8 cellular contexts compared by ENCODE assay signal in genomic region chr16:31094424-31095120, GRCh38. TPM values are rescaled to one million over a fixed set of nuclear protein-coding genes. Genes with fewer than 3 reads are reported as not detected.
DNase-seq lines count a peak whose midpoint lies in the region; FAIRE-seq and TF ChIP-seq lines count a peak whose summit lies in the region.

VKORC1 (minus strand) TSS chr16:31094797; CDS start chr16:31094729, 68 bp downstream.

- no peak for TF ChIP-seq CTCF in neural crest cell (conservative IDR thresholded peaks at IDR 0.05)

- peak within 1 kb of the TSS; percentile 73 for H3K27ac ChIP-seq in stomach smooth muscle (ENCODE audit: low read length)

- H3K36me3 Mint-ChIP-seq in neural crest cell (ENCODE audit: low read depth): peaks cover 2% of the 10 kb centered on the region

- peak within 1 kb of the TSS; percentile 59 for H3K27ac Mint-ChIP-seq in neural crest cell (ENCODE audit: unreplicated experiment)

- peak; percentile 60 for FAIRE-seq in H54 (lab: Jason Lieb, UNC)

- H3K9me3 Mint-ChIP-seq in neural crest cell: no peaks in the 10 kb centered on the region

- DNase-seq in ELR (ENCODE audit: low read depth) (peak; percentile 99), H54 (ENCODE audit: insufficient read length, low spot score) (peak; percentile 92), M059J (ENCODE audit: low read depth) (peak; percentile 99), SIG-M5 (lab: John Stamatoyannopoulos, UW) (peak; percentile 91), activated gamma-delta T cell (lab: John Stamatoyannopoulos, UW) (peak; percentile 67), fibroblast of the conjunctiva (ENCODE audit: low read depth) (peak; percentile 96), neural crest cell (ENCODE audit: low read depth, low spot score) (peak; percentile 86)

- peak within 1 kb of the TSS; percentile 93 to 94 for H3K4me3 ChIP-seq in stomach smooth muscle (ENCODE audit: low read length in 2 of 2)

- H3K9me3 ChIP-seq in stomach smooth muscle (ENCODE audit: control insufficient read depth in 2 of 2, low read length in 2 of 2): no peaks in the 10 kb centered on the region

- H3K4me1 Mint-ChIP-seq in neural crest cell: peaks cover 22% of the 10 kb centered on the region

- peak within 1 kb of the TSS; percentile 87 to 90 for H3K9ac ChIP-seq in stomach smooth muscle (ENCODE audit: low read length in 2 of 2)

- peaks cover 3% of the 10 kb centered on the region for H3K27me3 Mint-ChIP-seq in neural crest cell (ENCODE audit: low read depth)

- H3K4me3 Mint-ChIP-seq in neural crest cell: peak within 1 kb of the TSS; percentile 91

- peaks cover 12% of the 10 kb centered on the region for H3K4me1 ChIP-seq in stomach smooth muscle (ENCODE audit: control insufficient read depth, insufficient read depth, low read length)

- TF ChIP-seq POLR2A in H54 (IDR thresholded peaks at IDR 0.05; ENCODE audit: low read depth, low read length): peak; percentile 42; the same call in 1 of the 2 replicates

- H3K36me3 ChIP-seq in stomach smooth muscle (ENCODE audit: control insufficient read depth in 2 of 2, insufficient read depth in 2 of 2, low read length in 2 of 2): peaks cover 0 to 9% of the 10 kb centered on the region in 2 donors

- no peaks in the 10 kb centered on the region for H3K27me3 ChIP-seq in stomach smooth muscle (ENCODE audit: control insufficient read depth in 1 of 2, insufficient read depth in 2 of 2, low read length in 2 of 2)

RNA-seq across cellular contexts. Expression of gene VKORC1, which starts in this region (rescaled TPM):
- 193 and 223 TPM in 2 replicates for total RNA-seq in M059J (2014; rRNA removed; shearing (Covaris generic))
- 62.4 and 70.1 TPM in 2 replicates for total RNA-seq in neural crest cell

Comparison
In these comparisons a context has a peak if more than half of its experiments do, and no peak if none do; other contexts are left out.
1. Peak in every context shown above with its lines: DNase-seq, H3K4me3 ChIP-seq and H3K27ac ChIP-seq.